1 cellular context compared by ENCODE assay signal in the genomic region with DNA sequence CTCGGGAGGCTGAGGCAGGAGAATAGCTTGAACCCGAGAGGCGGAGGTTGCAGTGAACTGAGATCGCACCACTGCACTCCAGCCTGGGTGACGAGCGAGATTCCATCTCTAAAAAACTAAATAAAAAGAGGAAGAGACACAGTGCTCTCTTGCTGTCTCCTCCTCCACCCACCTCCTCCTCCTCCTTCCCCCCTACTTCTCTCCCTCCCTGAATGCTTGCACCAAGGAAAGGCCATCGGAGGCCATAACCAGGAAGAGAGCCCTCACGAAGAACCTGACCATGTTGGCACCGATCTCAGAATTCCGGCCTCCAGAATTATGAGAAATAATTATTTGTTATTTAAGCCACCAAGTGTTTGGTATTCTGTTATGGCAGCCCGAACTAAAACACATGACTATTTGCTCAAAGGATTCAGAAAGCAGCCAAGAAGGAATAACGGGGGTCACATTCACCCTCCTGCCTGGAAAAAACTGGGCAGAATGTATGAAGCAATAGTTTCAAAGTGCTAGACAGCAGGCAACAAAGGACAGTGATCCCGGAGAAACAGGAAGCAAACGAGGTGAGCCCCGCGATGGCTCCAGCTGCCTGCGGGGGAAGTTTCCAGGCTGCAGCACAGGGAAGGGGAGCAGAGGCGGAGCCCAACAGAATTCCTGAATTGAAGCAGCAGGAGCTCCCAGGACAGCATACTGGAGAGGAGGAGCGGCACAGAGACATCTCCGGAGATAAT.
TF ChIP-seq lines count a peak whose summit lies in the region.

No MANE protein-coding gene starts in this region.

TF ChIP-seq in HepG2, 621 proteins besides CTCF, POLR2A, EP300 and RAD21 (continued from another document and continues in another):
- no peak for TF ChIP-seq ZNF724P (CRISPR knock-in tag; IDR thresholded peaks at IDR 0.05; ENCODE audit: borderline replicate concordance)
- TF ChIP-seq, protein P1, sequence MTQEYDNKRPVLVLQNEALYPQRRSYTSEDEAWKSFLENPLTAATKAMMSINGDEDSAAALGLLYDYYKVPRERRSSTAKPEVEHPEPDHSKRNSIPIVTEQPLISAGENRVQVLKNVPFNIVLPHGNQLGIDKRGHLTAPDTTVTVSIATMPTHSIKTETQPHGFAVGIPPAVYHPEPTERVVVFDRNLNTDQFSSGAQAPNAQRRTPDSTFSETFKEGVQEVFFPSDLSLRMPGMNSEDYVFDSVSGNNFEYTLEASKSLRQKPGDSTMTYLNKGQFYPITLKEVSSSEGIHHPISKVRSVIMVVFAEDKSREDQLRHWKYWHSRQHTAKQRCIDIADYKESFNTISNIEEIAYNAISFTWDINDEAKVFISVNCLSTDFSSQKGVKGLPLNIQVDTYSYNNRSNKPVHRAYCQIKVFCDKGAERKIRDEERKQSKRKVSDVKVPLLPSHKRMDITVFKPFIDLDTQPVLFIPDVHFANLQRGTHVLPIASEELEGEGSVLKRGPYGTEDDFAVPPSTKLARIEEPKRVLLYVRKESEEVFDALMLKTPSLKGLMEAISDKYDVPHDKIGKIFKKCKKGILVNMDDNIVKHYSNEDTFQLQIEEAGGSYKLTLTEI (CRISPR knock-in tag; conservative IDR thresholded peaks at IDR 0.05) = no peak
- TF ChIP-seq MTF2 (CRISPR knock-in tag; IDR thresholded peaks at IDR 0.05; ENCODE audit: borderline replicate concordance) = no peak
- TF ChIP-seq RBFOX2 (IDR thresholded peaks at IDR 0.05; ENCODE audit: low read depth, low read length) = peak; percentile 46
- 0 out of 2 replicates have a peak, but pooled peaks have one; percentile 29 for TF ChIP-seq ERF (CRISPR knock-in tag; IDR thresholded peaks at IDR 0.05)
- TF ChIP-seq PAX8 (CRISPR knock-in tag; IDR thresholded peaks at IDR 0.05; ENCODE audit: borderline replicate concordance) = no peak
- TF ChIP-seq U2AF2 (IDR thresholded peaks at IDR 0.05; ENCODE audit: low read depth, low read length) = no peak
- TF ChIP-seq, protein P2, sequence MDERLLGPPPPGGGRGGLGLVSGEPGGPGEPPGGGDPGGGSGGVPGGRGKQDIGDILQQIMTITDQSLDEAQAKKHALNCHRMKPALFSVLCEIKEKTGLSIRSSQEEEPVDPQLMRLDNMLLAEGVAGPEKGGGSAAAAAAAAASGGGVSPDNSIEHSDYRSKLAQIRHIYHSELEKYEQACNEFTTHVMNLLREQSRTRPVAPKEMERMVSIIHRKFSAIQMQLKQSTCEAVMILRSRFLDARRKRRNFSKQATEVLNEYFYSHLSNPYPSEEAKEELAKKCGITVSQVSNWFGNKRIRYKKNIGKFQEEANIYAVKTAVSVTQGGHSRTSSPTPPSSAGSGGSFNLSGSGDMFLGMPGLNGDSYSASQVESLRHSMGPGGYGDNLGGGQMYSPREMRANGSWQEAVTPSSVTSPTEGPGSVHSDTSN (CRISPR knock-in tag; IDR thresholded peaks at IDR 0.05) = no peak
- no peak for TF ChIP-seq SMAD3 (CRISPR knock-in tag; IDR thresholded peaks at IDR 0.05)
- TF ChIP-seq, protein P3, sequence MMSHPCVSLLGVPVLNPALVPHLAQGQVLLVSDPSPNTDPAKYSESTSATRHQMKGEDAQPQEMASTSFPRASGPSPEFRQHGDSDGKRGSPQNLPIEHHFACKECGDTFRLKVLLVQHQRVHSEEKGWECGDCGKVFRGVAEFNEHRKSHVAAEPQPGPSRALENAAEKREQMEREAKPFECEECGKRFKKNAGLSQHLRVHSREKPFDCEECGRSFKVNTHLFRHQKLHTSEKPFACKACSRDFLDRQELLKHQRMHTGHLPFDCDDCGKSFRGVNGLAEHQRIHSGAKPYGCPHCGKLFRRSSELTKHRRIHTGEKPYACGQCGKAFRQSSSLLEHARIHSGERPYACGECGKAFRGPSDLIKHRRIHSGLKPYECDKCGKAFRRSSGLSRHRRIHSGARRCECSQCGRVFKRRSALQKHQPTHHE (CRISPR knock-in tag; IDR thresholded peaks at IDR 0.05; ENCODE audit: borderline replicate concordance) = no peak
- TF ChIP-seq ZNF589 (CRISPR knock-in tag; conservative IDR thresholded peaks at IDR 0.05) = no peak
- TF ChIP-seq, protein P4, sequence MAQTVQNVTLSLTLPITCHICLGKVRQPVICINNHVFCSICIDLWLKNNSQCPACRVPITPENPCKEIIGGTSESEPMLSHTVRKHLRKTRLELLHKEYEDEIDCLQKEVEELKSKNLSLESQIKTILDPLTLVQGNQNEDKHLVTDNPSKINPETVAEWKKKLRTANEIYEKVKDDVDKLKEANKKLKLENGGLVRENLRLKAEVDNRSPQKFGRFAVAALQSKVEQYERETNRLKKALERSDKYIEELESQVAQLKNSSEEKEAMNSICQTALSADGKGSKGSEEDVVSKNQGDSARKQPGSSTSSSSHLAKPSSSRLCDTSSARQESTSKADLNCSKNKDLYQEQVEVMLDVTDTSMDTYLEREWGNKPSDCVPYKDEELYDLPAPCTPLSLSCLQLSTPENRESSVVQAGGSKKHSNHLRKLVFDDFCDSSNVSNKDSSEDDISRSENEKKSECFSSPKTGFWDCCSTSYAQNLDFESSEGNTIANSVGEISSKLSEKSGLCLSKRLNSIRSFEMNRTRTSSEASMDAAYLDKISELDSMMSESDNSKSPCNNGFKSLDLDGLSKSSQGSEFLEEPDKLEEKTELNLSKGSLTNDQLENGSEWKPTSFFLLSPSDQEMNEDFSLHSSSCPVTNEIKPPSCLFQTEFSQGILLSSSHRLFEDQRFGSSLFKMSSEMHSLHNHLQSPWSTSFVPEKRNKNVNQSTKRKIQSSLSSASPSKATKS (CRISPR knock-in tag; IDR thresholded peaks at IDR 0.05) = no peak
- peak; percentile 38; the same call in 1 of the 2 replicates for TF ChIP-seq PHF20 (CRISPR knock-in tag; IDR thresholded peaks at IDR 0.05)
- TF ChIP-seq MIER2 (CRISPR knock-in tag; IDR thresholded peaks at IDR 0.05) = no peak
- no peak for TF ChIP-seq HNF4G (IDR thresholded peaks at IDR 0.05; ENCODE audit: borderline replicate concordance, low read depth, low read length)
- TF ChIP-seq HNF4G (CRISPR knock-in tag; IDR thresholded peaks at IDR 0.05; ENCODE audit: borderline replicate concordance, low read depth) = no peak
- TF ChIP-seq, protein P5, sequence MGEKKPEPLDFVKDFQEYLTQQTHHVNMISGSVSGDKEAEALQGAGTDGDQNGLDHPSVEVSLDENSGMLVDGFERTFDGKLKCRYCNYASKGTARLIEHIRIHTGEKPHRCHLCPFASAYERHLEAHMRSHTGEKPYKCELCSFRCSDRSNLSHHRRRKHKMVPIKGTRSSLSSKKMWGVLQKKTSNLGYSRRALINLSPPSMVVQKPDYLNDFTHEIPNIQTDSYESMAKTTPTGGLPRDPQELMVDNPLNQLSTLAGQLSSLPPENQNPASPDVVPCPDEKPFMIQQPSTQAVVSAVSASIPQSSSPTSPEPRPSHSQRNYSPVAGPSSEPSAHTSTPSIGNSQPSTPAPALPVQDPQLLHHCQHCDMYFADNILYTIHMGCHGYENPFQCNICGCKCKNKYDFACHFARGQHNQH (CRISPR knock-in tag; IDR thresholded peaks at IDR 0.05) = 0 out of 2 replicates have a peak, but pooled peaks have one; percentile 42
- TF ChIP-seq TARDBP (CRISPR knock-in tag; IDR thresholded peaks at IDR 0.05) = peak; percentile 72
- TF ChIP-seq ZNF143 (CRISPR knock-in tag; IDR thresholded peaks at IDR 0.05) = no peak
- TF ChIP-seq, protein P6, sequence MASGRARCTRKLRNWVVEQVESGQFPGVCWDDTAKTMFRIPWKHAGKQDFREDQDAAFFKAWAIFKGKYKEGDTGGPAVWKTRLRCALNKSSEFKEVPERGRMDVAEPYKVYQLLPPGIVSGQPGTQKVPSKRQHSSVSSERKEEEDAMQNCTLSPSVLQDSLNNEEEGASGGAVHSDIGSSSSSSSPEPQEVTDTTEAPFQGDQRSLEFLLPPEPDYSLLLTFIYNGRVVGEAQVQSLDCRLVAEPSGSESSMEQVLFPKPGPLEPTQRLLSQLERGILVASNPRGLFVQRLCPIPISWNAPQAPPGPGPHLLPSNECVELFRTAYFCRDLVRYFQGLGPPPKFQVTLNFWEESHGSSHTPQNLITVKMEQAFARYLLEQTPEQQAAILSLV (CRISPR knock-in tag; IDR thresholded peaks at IDR 0.05; ENCODE audit: borderline replicate concordance) = no peak
- no peak for TF ChIP-seq ZNF101 (CRISPR knock-in tag; IDR thresholded peaks at IDR 0.05; ENCODE audit: borderline replicate concordance, low read depth)
- TF ChIP-seq, protein P7, sequence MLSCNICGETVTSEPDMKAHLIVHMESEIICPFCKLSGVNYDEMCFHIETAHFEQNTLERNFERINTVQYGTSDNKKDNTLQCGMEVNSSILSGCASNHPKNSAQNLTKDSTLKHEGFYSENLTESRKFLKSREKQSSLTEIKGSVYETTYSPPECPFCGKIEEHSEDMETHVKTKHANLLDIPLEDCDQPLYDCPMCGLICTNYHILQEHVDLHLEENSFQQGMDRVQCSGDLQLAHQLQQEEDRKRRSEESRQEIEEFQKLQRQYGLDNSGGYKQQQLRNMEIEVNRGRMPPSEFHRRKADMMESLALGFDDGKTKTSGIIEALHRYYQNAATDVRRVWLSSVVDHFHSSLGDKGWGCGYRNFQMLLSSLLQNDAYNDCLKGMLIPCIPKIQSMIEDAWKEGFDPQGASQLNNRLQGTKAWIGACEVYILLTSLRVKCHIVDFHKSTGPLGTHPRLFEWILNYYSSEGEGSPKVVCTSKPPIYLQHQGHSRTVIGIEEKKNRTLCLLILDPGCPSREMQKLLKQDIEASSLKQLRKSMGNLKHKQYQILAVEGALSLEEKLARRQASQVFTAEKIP (CRISPR knock-in tag; IDR thresholded peaks at IDR 0.05; ENCODE audit: borderline replicate concordance) = no peak
- TF ChIP-seq TAF1 (CRISPR knock-in tag; IDR thresholded peaks at IDR 0.05) = peak; percentile 55; the same call in 1 of the 2 replicates
- TF ChIP-seq, protein P8, sequence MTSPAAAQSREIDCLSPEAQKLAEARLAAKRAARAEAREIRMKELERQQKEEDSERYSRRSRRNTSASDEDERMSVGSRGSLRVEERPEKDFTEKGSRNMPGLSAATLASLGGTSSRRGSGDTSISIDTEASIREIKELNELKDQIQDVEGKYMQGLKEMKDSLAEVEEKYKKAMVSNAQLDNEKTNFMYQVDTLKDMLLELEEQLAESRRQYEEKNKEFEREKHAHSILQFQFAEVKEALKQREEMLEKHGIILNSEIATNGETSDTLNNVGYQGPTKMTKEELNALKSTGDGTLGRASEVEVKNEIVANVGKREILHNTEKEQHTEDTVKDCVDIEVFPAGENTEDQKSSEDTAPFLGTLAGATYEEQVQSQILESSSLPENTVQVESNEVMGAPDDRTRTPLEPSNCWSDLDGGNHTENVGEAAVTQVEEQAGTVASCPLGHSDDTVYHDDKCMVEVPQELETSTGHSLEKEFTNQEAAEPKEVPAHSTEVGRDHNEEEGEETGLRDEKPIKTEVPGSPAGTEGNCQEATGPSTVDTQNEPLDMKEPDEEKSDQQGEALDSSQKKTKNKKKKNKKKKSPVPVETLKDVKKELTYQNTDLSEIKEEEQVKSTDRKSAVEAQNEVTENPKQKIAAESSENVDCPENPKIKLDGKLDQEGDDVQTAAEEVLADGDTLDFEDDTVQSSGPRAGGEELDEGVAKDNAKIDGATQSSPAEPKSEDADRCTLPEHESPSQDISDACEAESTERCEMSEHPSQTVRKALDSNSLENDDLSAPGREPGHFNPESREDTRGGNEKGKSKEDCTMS (CRISPR knock-in tag; conservative IDR thresholded peaks at IDR 0.05) = no peak
- no peak for TF ChIP-seq ZNF776 (CRISPR knock-in tag; IDR thresholded peaks at IDR 0.05)
- TF ChIP-seq, protein P9, sequence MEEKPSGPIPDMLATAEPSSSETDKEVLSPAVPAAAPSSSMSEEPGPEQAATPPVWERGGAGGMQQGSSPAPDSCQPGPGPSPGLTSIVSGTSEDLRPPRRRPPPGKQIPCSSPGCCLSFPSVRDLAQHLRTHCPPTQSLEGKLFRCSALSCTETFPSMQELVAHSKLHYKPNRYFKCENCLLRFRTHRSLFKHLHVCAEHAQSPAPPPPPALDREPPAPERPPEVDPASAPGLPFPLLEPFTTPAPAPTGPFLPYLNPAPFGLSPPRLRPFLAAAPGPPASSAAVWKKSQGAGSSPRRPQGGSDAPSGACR (CRISPR knock-in tag; IDR thresholded peaks at IDR 0.05) = 0 out of 2 replicates have a peak, but pooled peaks have one; percentile 16
- TF ChIP-seq ZNF569 (CRISPR knock-in tag; IDR thresholded peaks at IDR 0.05; ENCODE audit: borderline replicate concordance) = no peak
- no peak for TF ChIP-seq AHR (CRISPR knock-in tag; IDR thresholded peaks at IDR 0.05)
- TF ChIP-seq, protein P10, sequence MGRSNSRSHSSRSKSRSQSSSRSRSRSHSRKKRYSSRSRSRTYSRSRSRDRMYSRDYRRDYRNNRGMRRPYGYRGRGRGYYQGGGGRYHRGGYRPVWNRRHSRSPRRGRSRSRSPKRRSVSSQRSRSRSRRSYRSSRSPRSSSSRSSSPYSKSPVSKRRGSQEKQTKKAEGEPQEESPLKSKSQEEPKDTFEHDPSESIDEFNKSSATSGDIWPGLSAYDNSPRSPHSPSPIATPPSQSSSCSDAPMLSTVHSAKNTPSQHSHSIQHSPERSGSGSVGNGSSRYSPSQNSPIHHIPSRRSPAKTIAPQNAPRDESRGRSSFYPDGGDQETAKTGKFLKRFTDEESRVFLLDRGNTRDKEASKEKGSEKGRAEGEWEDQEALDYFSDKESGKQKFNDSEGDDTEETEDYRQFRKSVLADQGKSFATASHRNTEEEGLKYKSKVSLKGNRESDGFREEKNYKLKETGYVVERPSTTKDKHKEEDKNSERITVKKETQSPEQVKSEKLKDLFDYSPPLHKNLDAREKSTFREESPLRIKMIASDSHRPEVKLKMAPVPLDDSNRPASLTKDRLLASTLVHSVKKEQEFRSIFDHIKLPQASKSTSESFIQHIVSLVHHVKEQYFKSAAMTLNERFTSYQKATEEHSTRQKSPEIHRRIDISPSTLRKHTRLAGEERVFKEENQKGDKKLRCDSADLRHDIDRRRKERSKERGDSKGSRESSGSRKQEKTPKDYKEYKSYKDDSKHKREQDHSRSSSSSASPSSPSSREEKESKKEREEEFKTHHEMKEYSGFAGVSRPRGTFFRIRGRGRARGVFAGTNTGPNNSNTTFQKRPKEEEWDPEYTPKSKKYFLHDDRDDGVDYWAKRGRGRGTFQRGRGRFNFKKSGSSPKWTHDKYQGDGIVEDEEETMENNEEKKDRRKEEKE (IDR thresholded peaks at IDR 0.05) = no peak
- no peak for TF ChIP-seq ZBTB21 (CRISPR knock-in tag; IDR thresholded peaks at IDR 0.05)
- no peak for TF ChIP-seq CAMTA2 (CRISPR knock-in tag; IDR thresholded peaks at IDR 0.05; ENCODE audit: borderline replicate concordance)
- no peak for TF ChIP-seq ZNF563 (CRISPR knock-in tag; IDR thresholded peaks at IDR 0.05)
- no peak for TF ChIP-seq ZNF484 (CRISPR knock-in tag; IDR thresholded peaks at IDR 0.05; ENCODE audit: borderline replicate concordance, low read depth)
- TF ChIP-seq, protein P11, sequence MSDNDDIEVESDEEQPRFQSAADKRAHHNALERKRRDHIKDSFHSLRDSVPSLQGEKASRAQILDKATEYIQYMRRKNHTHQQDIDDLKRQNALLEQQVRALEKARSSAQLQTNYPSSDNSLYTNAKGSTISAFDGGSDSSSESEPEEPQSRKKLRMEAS (IDR thresholded peaks at IDR 0.05) = peak; percentile 50
- TF ChIP-seq ZNF629 (CRISPR knock-in tag; conservative IDR thresholded peaks at IDR 0.05) = no peak
- TF ChIP-seq BORCS8-MEF2B (CRISPR knock-in tag; IDR thresholded peaks at IDR 0.05) = 0 out of 2 replicates have a peak, but pooled peaks have one; percentile 44
- TF ChIP-seq, protein P12, sequence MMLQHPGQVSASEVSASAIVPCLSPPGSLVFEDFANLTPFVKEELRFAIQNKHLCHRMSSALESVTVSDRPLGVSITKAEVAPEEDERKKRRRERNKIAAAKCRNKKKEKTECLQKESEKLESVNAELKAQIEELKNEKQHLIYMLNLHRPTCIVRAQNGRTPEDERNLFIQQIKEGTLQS (CRISPR knock-in tag; IDR thresholded peaks at IDR 0.05) = no peak
- no peak for TF ChIP-seq MAFF (IDR thresholded peaks at IDR 0.05; ENCODE audit: low read depth, low read length)
- no peak; the same call in 1 of the 2 replicates for TF ChIP-seq RXRB (CRISPR knock-in tag; IDR thresholded peaks at IDR 0.05; ENCODE audit: borderline replicate concordance)
- no peak for TF ChIP-seq FOXK1 (CRISPR knock-in tag; IDR thresholded peaks at IDR 0.05; ENCODE audit: borderline replicate concordance, low read depth)
- TF ChIP-seq ZNF547 (CRISPR knock-in tag; IDR thresholded peaks at IDR 0.05) = no peak
- TF ChIP-seq SALL1 (CRISPR knock-in tag; IDR thresholded peaks at IDR 0.05) = peak; percentile 72
- no peak for TF ChIP-seq ZNF737 (CRISPR knock-in tag; IDR thresholded peaks at IDR 0.05; ENCODE audit: borderline replicate concordance)
